22 cellular contexts compared by ENCODE assay signal in the genomic region with DNA sequence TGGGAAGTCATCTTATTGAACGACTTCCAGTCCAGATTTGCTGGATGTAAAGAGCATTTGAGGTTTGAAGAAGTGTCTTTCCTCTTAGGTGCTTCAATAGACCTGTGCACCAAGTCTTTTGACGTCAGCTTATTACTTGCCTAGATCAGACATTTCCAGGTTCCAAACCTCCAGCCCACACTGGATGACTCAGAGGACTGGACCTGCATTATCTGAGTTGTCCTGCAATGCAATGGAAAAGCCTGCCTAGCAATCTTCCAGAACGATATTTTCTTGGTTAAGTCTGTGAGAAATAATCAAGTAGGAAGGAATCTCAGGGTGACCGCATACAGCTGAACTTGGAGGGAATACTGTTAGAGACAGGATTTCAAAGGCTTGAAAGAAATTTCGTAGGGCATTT.
A peak's percentile ranks its signal among the peaks of the same experiment; 100 is the strongest.
DNase-seq lines count a peak whose midpoint lies in the region; FAIRE-seq and TF ChIP-seq lines count a peak whose summit lies in the region.
"Had no signal": no experiment of that assay in that cellular context is flagged by ENCODE, and none has a peak within 500 bp of the region (broad histone marks: within the 10 kb centered on the region; RNA-seq: fewer than 3 reads in every experiment).

No MANE protein-coding gene starts in this region.

- H3K4me1 ChIP-seq in keratinocyte (ENCODE audit: control insufficient read depth, extremely low read depth, insufficient read depth, low read length) (peaks cover 46% of the 10 kb centered on the region), ovary (ENCODE audit: insufficient read depth) (no peaks in the 10 kb centered on the region), adrenal gland (replicated peaks in 1 of 2) (no peaks in the 10 kb centered on the region)
- H3K4me1 ChIP-seq: gastroesophageal sphincter, left lung, sigmoid colon, uterus had no signal

- H4K20me1 ChIP-seq in keratinocyte (ENCODE audit: control insufficient read depth, extremely low read depth, insufficient read depth, low read length): no peaks in the 10 kb centered on the region

- H3K27me3 ChIP-seq in keratinocyte (ENCODE audit: control insufficient read depth, extremely low read depth, insufficient read depth, low read length) (no peaks in the 10 kb centered on the region), ovary (no peaks in the 10 kb centered on the region), adrenal gland (no peaks in the 10 kb centered on the region)
- H3K27me3 ChIP-seq: gastroesophageal sphincter, left lung, sigmoid colon, uterus had no signal

- no peak overlapping the region for H3K4me2 ChIP-seq in keratinocyte (ENCODE audit: control insufficient read depth, extremely low read depth, insufficient read depth, low read depth, low read length)

- TF ChIP-seq CTCF in cardiac fibroblast (IDR thresholded peaks at IDR 0.05; ENCODE audit: low read depth, low read length) (no peak), keratinocyte (optimal IDR thresholded peaks at IDR 0.05 in 1 of 3, IDR thresholded peaks at IDR 0.05 in 1 of 3, conservative IDR thresholded peaks at IDR 0.05 in 1 of 3; ENCODE audit: extremely low read depth in 1 of 3, insufficient read depth in 2 of 3, low read length in 3 of 3) (no peak), ovary (IDR thresholded peaks at IDR 0.05) (no peak), adrenal gland (IDR thresholded peaks at IDR 0.05) (no peak)

- CTCF ChIA-PET in HEK293T (lab: Yijun Ruan, JAX): no interaction called here

- peaks cover 0 to 6% of the 10 kb centered on the region in 2 experiments for H3K36me3 ChIP-seq in keratinocyte (ENCODE audit: control insufficient read depth in 2 of 2, extremely low read depth in 1 of 2, insufficient read depth in 2 of 2, low read length in 2 of 2)
- H3K36me3 ChIP-seq in ovary: no peaks in the 10 kb centered on the region
- no peaks in the 10 kb centered on the region for H3K36me3 ChIP-seq in adrenal gland (replicated peaks in 1 of 2)
- H3K36me3 ChIP-seq: gastroesophageal sphincter, left lung, sigmoid colon, uterus had no signal

- H3K9ac ChIP-seq in keratinocyte (ENCODE audit: control insufficient read depth, extremely low read depth, insufficient read depth, low read length): peak overlapping the region; percentile 19

- peak overlapping the region; percentile 50 for H3K27ac ChIP-seq in keratinocyte (ENCODE audit: control insufficient read depth, insufficient read depth, low read length)
- no peak overlapping the region for H3K27ac ChIP-seq in ovary
- H3K27ac ChIP-seq in adrenal gland: no peak overlapping the region
- H3K27ac ChIP-seq: gastroesophageal sphincter, left lung, sigmoid colon, uterus had no signal

- H3K4me3 ChIP-seq in cardiac fibroblast (replicated peaks in 1 of 2; ENCODE audit: low read depth in 2 of 2, low read length in 2 of 2) (no peak overlapping the region), keratinocyte (ENCODE audit: control insufficient read depth in 2 of 3, extremely low read depth in 1 of 3, insufficient read depth in 2 of 3, low read depth in 1 of 3, low read length in 3 of 3) (peak overlapping the region in 1 of 3 experiments; percentile 49), ovary (no peak overlapping the region), adrenal gland (no peak overlapping the region)
- H3K4me3 ChIP-seq: gastroesophageal sphincter, left lung, sigmoid colon, uterus had no signal

- peak; percentile 94 for FAIRE-seq in keratinocyte (lab: Jason Lieb, UNC)
- no peak for FAIRE-seq in RCC 7860 (lab: Jason Lieb, UNC)
- FAIRE-seq: HTR-8/SVneo had no signal

- H3K79me2 ChIP-seq in keratinocyte (ENCODE audit: control insufficient read depth, insufficient read depth, low read length): no peaks in the 10 kb centered on the region

- H3K9me3 ChIP-seq in keratinocyte (ENCODE audit: control insufficient read depth, low read depth, low read length) (no peaks in the 10 kb centered on the region), ovary (no peaks in the 10 kb centered on the region), adrenal gland (replicated peaks in 1 of 3) (no peaks in the 10 kb centered on the region)
- H3K9me3 ChIP-seq: gastroesophageal sphincter, left lung, sigmoid colon, uterus had no signal

- TF ChIP-seq EP300 in ovary (IDR thresholded peaks at IDR 0.05): no peak

- no peaks in the 10 kb centered on the region for H3K9me1 ChIP-seq in keratinocyte (ENCODE audit: control insufficient read depth, extremely low read depth, insufficient read depth, low read length)

- intact Hi-C loops in ovary (cut with DNase I) (no loop called here), adrenal gland (cut with DNase I) (no loop called here)

- DNase-seq in ELR (ENCODE audit: low read depth): peak; percentile 67
- peak; percentile 48 for DNase-seq in RPMI7951 (ENCODE audit: low read depth)
- DNase-seq in cardiac fibroblast (ENCODE audit: low read depth in 2 of 2): peak; percentile 64 to 70
- DNase-seq in keratinocyte (ENCODE audit: low read depth, low spot score): peak; percentile 64
- DNase-seq in RCC 7860 (ENCODE audit: low spot score): no peak
- DNase-seq in ovary: no peak
- no peak for DNase-seq in adrenal gland
- no peak for DNase-seq in HEK293T (ENCODE audit: extremely low spot score)
- DNase-seq: activated CD4-positive, alpha-beta T cell treated with anti-CD3 and anti-CD28 coated beads, Interleukin-2, amount 10 ng/mL, durations not matched to agents 7 days and 5 days; activated CD8-positive, alpha-beta memory T cell treated with anti-CD3 and anti-CD28 coated beads, Interleukin-2, amount 50 U/mL, for 48 hours; activated gamma-delta T cell; AML-193; HCEC 1CT; left lung; NCI-H1436; occipital lobe; sigmoid colon; stimulated activated CD4-positive, alpha-beta T cell treated with anti-CD3 and anti-CD28 coated beads, Interleukin-2, amount 100 ng/mL, for 24 hours; SW 1271; uterus had no signal

- dilution Hi-C loops in keratinocyte (cut with MboI; ENCODE audit: extremely low pct_ligation_motif_present, low sequenced_read_pairs): no loop called here

- H2AFZ ChIP-seq in keratinocyte (ENCODE audit: control insufficient read depth, low read length): no peak overlapping the region

- 47 to 61% (median 49%) methylated on average over 5 of the region's 5 CpGs for WGBS in ovary, 3 donors
- WGBS in adrenal gland, 4 donors: 68 to 83% (median 76%) methylated on average over 5 of the region's 5 CpGs

- TF ChIP-seq POLR2A in ovary (IDR thresholded peaks at IDR 0.05) (no peak), adrenal gland (IDR thresholded peaks at IDR 0.05) (no peak)

- POLR2A ChIA-PET in HEK293T (lab: Yijun Ruan, JAX): no interaction called here

TF ChIP-seq in HEK293T, 16 proteins besides CTCF, POLR2A, EP300 and RAD21:
- no peak for TF ChIP-seq BHLHE40 (IDR thresholded peaks at IDR 0.05; ENCODE audit: borderline replicate concordance)
- TF ChIP-seq SUZ12 (IDR thresholded peaks at IDR 0.05): no peak
- no peak for TF ChIP-seq FOXK2 (IDR thresholded peaks at IDR 0.05)
- no peak for TF ChIP-seq CTBP1 (IDR thresholded peaks at IDR 0.05; ENCODE audit: borderline replicate concordance)
- TF ChIP-seq SP1 (IDR thresholded peaks at IDR 0.05): no peak
- TF ChIP-seq ZNF384 (IDR thresholded peaks at IDR 0.05): no peak
- TF ChIP-seq LEF1 (IDR thresholded peaks at IDR 0.05; ENCODE audit: borderline replicate concordance): no peak
- TF ChIP-seq NFRKB (IDR thresholded peaks at IDR 0.05): no peak
- no peak for TF ChIP-seq FOXM1 (IDR thresholded peaks at IDR 0.05; ENCODE audit: borderline replicate concordance)
- no peak for TF ChIP-seq L3MBTL2 (conservative IDR thresholded peaks at IDR 0.05)
- no peak for TF ChIP-seq HDGF (IDR thresholded peaks at IDR 0.05; ENCODE audit: borderline replicate concordance)
- TF ChIP-seq, protein P1, sequence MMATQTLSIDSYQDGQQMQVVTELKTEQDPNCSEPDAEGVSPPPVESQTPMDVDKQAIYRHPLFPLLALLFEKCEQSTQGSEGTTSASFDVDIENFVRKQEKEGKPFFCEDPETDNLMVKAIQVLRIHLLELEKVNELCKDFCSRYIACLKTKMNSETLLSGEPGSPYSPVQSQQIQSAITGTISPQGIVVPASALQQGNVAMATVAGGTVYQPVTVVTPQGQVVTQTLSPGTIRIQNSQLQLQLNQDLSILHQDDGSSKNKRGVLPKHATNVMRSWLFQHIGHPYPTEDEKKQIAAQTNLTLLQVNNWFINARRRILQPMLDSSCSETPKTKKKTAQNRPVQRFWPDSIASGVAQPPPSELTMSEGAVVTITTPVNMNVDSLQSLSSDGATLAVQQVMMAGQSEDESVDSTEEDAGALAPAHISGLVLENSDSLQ (IDR thresholded peaks at IDR 0.05): no peak
- TF ChIP-seq FOXA1 (IDR thresholded peaks at IDR 0.05): no peak
- TF ChIP-seq ELF4 (IDR thresholded peaks at IDR 0.05): no peak
- TF ChIP-seq ARNT (IDR thresholded peaks at IDR 0.05): no peak

Comparison
In these comparisons a context has a peak if more than half of its experiments do, and no peak if none do; other contexts are left out.
1. DNase-seq: peak in ELR (single experiment), RPMI7951 (single experiment), cardiac fibroblast (2 of 2) and keratinocyte (single experiment); none in RCC 7860 (single experiment), ovary (0 of 5), adrenal gland (0 of 7) and HEK293T (single experiment).